Comparison of ENCODE assay signal across 13 cellular contexts in genomic region chr2:232473467-232473890, GRCh38. TPM values are rescaled to one million over a fixed set of nuclear protein-coding genes. Genes with fewer than 3 reads are reported as not detected.
DNase-seq lines count a peak whose midpoint lies in the region; ATAC-seq, FAIRE-seq and TF ChIP-seq lines count a peak whose summit lies in the region.
"Had no signal": no experiment of that assay in that cellular context is flagged by ENCODE, and none has a peak within 500 bp of the region (broad histone marks: within the 10 kb centered on the region; RNA-seq: fewer than 3 reads in every experiment).

No MANE protein-coding gene starts in this region.

- no peaks in the 10 kb centered on the region; the same call in 1 of the 2 replicates for H4K20me1 ChIP-seq in HepG2 (ENCODE audit: insufficient read depth, low read length)

- intact Hi-C loops in HepG2 (cut with micrococcal nuclease; ENCODE audit: unreplicated experiment) (no loop called here), right lobe of liver (cut with DNase I) (no loop called here)

- 37% methylated on average over 6 of the region's 6 CpGs for WGBS in HepG2 (ENCODE audit: low lambda C conversion rate)
- 42% methylated on average over 4 of the region's 6 CpGs for WGBS in right lobe of liver (ENCODE audit: insufficient coverage, low coverage, low lambda C conversion rate, missing lambda C conversion rate)

- no peak for FAIRE-seq in HepG2 (lab: Jason Lieb, UNC)
- FAIRE-seq: endothelial cell of umbilical vein, islet of Langerhans, pancreas had no signal

- H3K27ac ChIP-seq in HepG2 (ENCODE audit: extremely low read length, insufficient read depth, low read length) (no peak overlapping the region), right lobe of liver (no peak overlapping the region)
- H3K27ac ChIP-seq: pancreas, PC-9 had no signal

- no peak for ATAC-seq in HepG2
- ATAC-seq in right lobe of liver, result no peak
- ATAC-seq in HG02852 (IDR thresholded peaks at IDR 0.05; ENCODE audit: unreplicated experiment), result no peak
- ATAC-seq in GM18907 (IDR thresholded peaks at IDR 0.05; ENCODE audit: unreplicated experiment), result no peak
- ATAC-seq in GM19463 (IDR thresholded peaks at IDR 0.05; ENCODE audit: unreplicated experiment), result no peak
- no peak for ATAC-seq in HG03139 (IDR thresholded peaks at IDR 0.05; ENCODE audit: unreplicated experiment)
- ATAC-seq: pancreas had no signal

- TF ChIP-seq RAD21 in HepG2 (CRISPR knock-in tag; IDR thresholded peaks at IDR 0.05), result no peak

- TF ChIP-seq POLR2A in HepG2 (IDR thresholded peaks at IDR 0.05; ENCODE audit: insufficient read depth in 1 of 2, low read depth in 2 of 2, low read length in 2 of 2), result no peak
- no peak for TF ChIP-seq POLR2A in right lobe of liver (IDR thresholded peaks at IDR 0.05)

- no peaks in the 10 kb centered on the region for H3K79me2 ChIP-seq in HepG2 (ENCODE audit: insufficient read depth, low read length)

- TF ChIP-seq EP300 in HepG2 (IDR thresholded peaks at IDR 0.05; ENCODE audit: low read depth in 2 of 2, low read length in 2 of 2) (no peak), HepG2 (CRISPR knock-in tag; IDR thresholded peaks at IDR 0.05; ENCODE audit: borderline replicate concordance) (no peak)

- H3K4me3 ChIP-seq in HepG2 (replicated peaks in 1 of 3; ENCODE audit: insufficient read depth in 1 of 3, low read depth in 2 of 3, low read length in 3 of 3), result no peak overlapping the region
- H3K4me3 ChIP-seq in right lobe of liver, result no peak overlapping the region
- H3K4me3 ChIP-seq: pancreas, PC-9 had no signal

- no peak overlapping the region for H2AFZ ChIP-seq in HepG2 (ENCODE audit: low read length)
- H2AFZ ChIP-seq: PC-9 had no signal

- in situ Hi-C loops in HepG2 (cut with HindIII; ENCODE audit: extremely low pct_ligation_motif_present, low pct_unique_long_range_greater_than_20kb), result no loop called here

- peaks cover 8 to 54% of the 10 kb centered on the region in 2 experiments for H3K27me3 ChIP-seq in HepG2 (ENCODE audit: control insufficient read depth in 1 of 2, insufficient read depth in 2 of 2, low read length in 2 of 2)
- no peaks in the 10 kb centered on the region for H3K27me3 ChIP-seq in right lobe of liver
- H3K27me3 ChIP-seq: pancreas had no signal

- no peak for DNase-seq in HepG2 (ENCODE audit: low spot score)
- DNase-seq in right lobe of liver, result no peak
- peak; percentile 9 for DNase-seq in NCI-H748 treated with DMSO at 0.1 percent for 48 hours (lab: John Stamatoyannopoulos, UW)
- peak; percentile 0 for DNase-seq in fibroblast of peridontal ligament (ENCODE audit: extremely low read depth)
- DNase-seq: activated B cell treated with CpG ODN at 0.5 μM for 24 hours, pancreas, PC-9 had no signal

- TF ChIP-seq CTCF in HepG2 (CRISPR knock-in tag; IDR thresholded peaks at IDR 0.05) (no peak), right lobe of liver (IDR thresholded peaks at IDR 0.05) (no peak)

- no peaks in the 10 kb centered on the region for H3K36me3 ChIP-seq in HepG2 (replicated peaks in 1 of 2; ENCODE audit: control insufficient read depth in 1 of 2, insufficient read depth in 2 of 2, low read length in 2 of 2)
- H3K36me3 ChIP-seq in right lobe of liver, result no peaks in the 10 kb centered on the region
- H3K36me3 ChIP-seq: pancreas had no signal

- H3K9ac ChIP-seq in HepG2 (ENCODE audit: insufficient read depth, low read depth, low read length), result no peak overlapping the region

- POLR2A ChIA-PET in HepG2 (lab: Yijun Ruan, JAX), result no interaction called here

- no peaks in the 10 kb centered on the region for H3K4me1 ChIP-seq in HepG2 (ENCODE audit: insufficient read depth, low read length)
- no peaks in the 10 kb centered on the region for H3K4me1 ChIP-seq in right lobe of liver
- H3K4me1 ChIP-seq: pancreas had no signal

- H3K9me3 ChIP-seq in HepG2 (ENCODE audit: low read length) (no peaks in the 10 kb centered on the region), right lobe of liver (no peaks in the 10 kb centered on the region)
- H3K9me3 ChIP-seq: pancreas had no signal

- BruUV-seq in HepG2 (replicated peaks; lab: Mats Ljungman, UMichigan), result no TSS peak

- H3K4me2 ChIP-seq in HepG2 (ENCODE audit: low read depth, low read length), result no peak overlapping the region
- H3K4me2 ChIP-seq: PC-9 had no signal

- CTCF ChIA-PET in HepG2 (lab: Yijun Ruan, JAX; ENCODE audit: low intra/inter-chr PET ratio, low total read pairs), result no interaction called here

RNA-seq across cellular contexts. Expression of gene ECEL1, which starts 14.2 kb away (rescaled TPM):
- not detected in 2 replicates for total RNA-seq in HepG2 (2016; rRNA removed; fragmentation: Illumina TruSeq; extraction: Trizol)
- total RNA-seq in HepG2 (2016; cell fraction: cytosol; rRNA removed; fragmentation: Illumina TruSeq; extraction: Trizol; ENCODE audit: low read depth), result not detected in 2 replicates
- total RNA-seq in HepG2 (2016; cell fraction: insoluble cytoplasmic fraction; rRNA removed; fragmentation: Illumina TruSeq; extraction: Trizol), result not detected in 2 replicates
- not detected in 2 replicates for total RNA-seq in HepG2 (2016; cell fraction: membrane; rRNA removed; fragmentation: Illumina TruSeq; extraction: Trizol)
- total RNA-seq in HepG2 (2016; cell fraction: nucleus; rRNA removed; fragmentation: Illumina TruSeq; extraction: Trizol), result not detected in 2 replicates
- polyA plus RNA-seq in HepG2 (2011; rRNA removed), result not detected in 2 replicates
- 0.06 TPM in 1 of 2 replicates, not detected in the other for polyA plus RNA-seq in HepG2 (2011; cell fraction: cytosol; rRNA removed)
- 0.05 TPM in 1 of 2 replicates, not detected in the other for polyA plus RNA-seq in HepG2 (2011; cell fraction: nucleus; rRNA removed)
- not detected in 2 replicates for polyA plus RNA-seq in HepG2 (2012)
- not detected in 2 replicates for polyA plus RNA-seq in HepG2 (2016; cell fraction: cytosol; fragmentation: Illumina TruSeq; extraction: Trizol; ENCODE audit: low read depth)
- polyA plus RNA-seq in HepG2 (2016; cell fraction: insoluble cytoplasmic fraction; fragmentation: Illumina TruSeq; extraction: Trizol; ENCODE audit: low read depth), result not detected in 2 replicates
- polyA plus RNA-seq in HepG2 (2016; cell fraction: membrane; fragmentation: Illumina TruSeq; extraction: Trizol; ENCODE audit: low read depth), result not detected in 2 replicates
- polyA plus RNA-seq in HepG2 (2016; cell fraction: nucleus; fragmentation: Illumina TruSeq; extraction: Trizol; ENCODE audit: insufficient read depth, low read depth), result not detected in 2 replicates
- not detected in 2 replicates for polyA minus RNA-seq in HepG2 (2011; rRNA and poly(A)+ RNA removed; ENCODE audit: low replicate concordance)
- not detected in 2 replicates for polyA minus RNA-seq in HepG2 (2011; cell fraction: cytosol; rRNA and poly(A)+ RNA removed)
- not detected in 2 replicates for polyA minus RNA-seq in HepG2 (2011; cell fraction: nucleus; rRNA and poly(A)+ RNA removed)
- 1 to 10 TPM in 1 of 6 experiments, under 1 TPM in 3, not detected in 2; 0.22 to 1.3 (median 0.83) TPM for total RNA-seq in right lobe of liver
- total RNA-seq: activated B cell treated with CpG ODN at 0.5 μM for 24 hours, endothelial cell of umbilical vein, PC-9 had no signal
- polyA plus RNA-seq: endothelial cell of umbilical vein had no signal

RNA-seq across cellular contexts. Expression of gene ALPI, which starts 17.5 kb away (rescaled TPM):
- total RNA-seq in HepG2 (2016; rRNA removed; fragmentation: Illumina TruSeq; extraction: Trizol) (not detected in 2 replicates), right lobe of liver (under 1 TPM in 2 of 6 experiments, not detected in 4; 0.19 to 0.25 TPM)
- total RNA-seq in HepG2 (2016; cell fraction: cytosol; rRNA removed; fragmentation: Illumina TruSeq; extraction: Trizol; ENCODE audit: low read depth), result not detected in 2 replicates
- total RNA-seq in HepG2 (2016; cell fraction: insoluble cytoplasmic fraction; rRNA removed; fragmentation: Illumina TruSeq; extraction: Trizol), result not detected in 2 replicates
- total RNA-seq in HepG2 (2016; cell fraction: membrane; rRNA removed; fragmentation: Illumina TruSeq; extraction: Trizol), result not detected in 2 replicates
- total RNA-seq in HepG2 (2016; cell fraction: nucleus; rRNA removed; fragmentation: Illumina TruSeq; extraction: Trizol), result not detected in 2 replicates
- polyA plus RNA-seq in HepG2 (2011; rRNA removed), result 0.03 TPM in 1 of 2 replicates, not detected in the other
- polyA plus RNA-seq in HepG2 (2011; cell fraction: cytosol; rRNA removed), result 0.03 and 0.05 TPM in 2 replicates
- 0.07 TPM in 1 of 2 replicates, not detected in the other for polyA plus RNA-seq in HepG2 (2011; cell fraction: nucleus; rRNA removed)
- polyA plus RNA-seq in HepG2 (2012), result not detected in 2 replicates
- not detected in 2 replicates for polyA plus RNA-seq in HepG2 (2016; cell fraction: cytosol; fragmentation: Illumina TruSeq; extraction: Trizol; ENCODE audit: low read depth)
- not detected in 2 replicates for polyA plus RNA-seq in HepG2 (2016; cell fraction: insoluble cytoplasmic fraction; fragmentation: Illumina TruSeq; extraction: Trizol; ENCODE audit: low read depth)
- not detected in 2 replicates for polyA plus RNA-seq in HepG2 (2016; cell fraction: membrane; fragmentation: Illumina TruSeq; extraction: Trizol; ENCODE audit: low read depth)
- not detected in 2 replicates for polyA plus RNA-seq in HepG2 (2016; cell fraction: nucleus; fragmentation: Illumina TruSeq; extraction: Trizol; ENCODE audit: insufficient read depth, low read depth)
- polyA minus RNA-seq in HepG2 (2011; rRNA and poly(A)+ RNA removed; ENCODE audit: low replicate concordance), result 0.42 TPM in 1 of 2 replicates, not detected in the other
- not detected in 2 replicates for polyA minus RNA-seq in HepG2 (2011; cell fraction: cytosol; rRNA and poly(A)+ RNA removed)
- not detected in 2 replicates for polyA minus RNA-seq in HepG2 (2011; cell fraction: nucleus; rRNA and poly(A)+ RNA removed)
- total RNA-seq: activated B cell treated with CpG ODN at 0.5 μM for 24 hours, endothelial cell of umbilical vein, pancreas, PC-9 had no signal
- polyA plus RNA-seq: endothelial cell of umbilical vein, pancreas had no signal

RNA-seq across cellular contexts. Expression of gene PRSS56, which starts 46.7 kb away (rescaled TPM):
- not detected in 2 replicates for total RNA-seq in HepG2 (2016; rRNA removed; fragmentation: Illumina TruSeq; extraction: Trizol)
- total RNA-seq in HepG2 (2016; cell fraction: cytosol; rRNA removed; fragmentation: Illumina TruSeq; extraction: Trizol; ENCODE audit: low read depth), result not detected in 2 replicates
- 0.09 TPM in 1 of 2 replicates, not detected in the other for total RNA-seq in HepG2 (2016; cell fraction: insoluble cytoplasmic fraction; rRNA removed; fragmentation: Illumina TruSeq; extraction: Trizol)
- total RNA-seq in HepG2 (2016; cell fraction: membrane; rRNA removed; fragmentation: Illumina TruSeq; extraction: Trizol), result not detected in 2 replicates
- not detected in 2 replicates for total RNA-seq in HepG2 (2016; cell fraction: nucleus; rRNA removed; fragmentation: Illumina TruSeq; extraction: Trizol)
- not detected in 2 replicates for polyA plus RNA-seq in HepG2 (2011; rRNA removed)
- not detected in 2 replicates for polyA plus RNA-seq in HepG2 (2011; cell fraction: cytosol; rRNA removed)
- polyA plus RNA-seq in HepG2 (2011; cell fraction: nucleus; rRNA removed), result not detected in 2 replicates
- not detected in 2 replicates for polyA plus RNA-seq in HepG2 (2012)
- not detected in 2 replicates for polyA plus RNA-seq in HepG2 (2016; cell fraction: cytosol; fragmentation: Illumina TruSeq; extraction: Trizol; ENCODE audit: low read depth)
- not detected in 2 replicates for polyA plus RNA-seq in HepG2 (2016; cell fraction: insoluble cytoplasmic fraction; fragmentation: Illumina TruSeq; extraction: Trizol; ENCODE audit: low read depth)
- not detected in 2 replicates for polyA plus RNA-seq in HepG2 (2016; cell fraction: membrane; fragmentation: Illumina TruSeq; extraction: Trizol; ENCODE audit: low read depth)
- polyA plus RNA-seq in HepG2 (2016; cell fraction: nucleus; fragmentation: Illumina TruSeq; extraction: Trizol; ENCODE audit: insufficient read depth, low read depth), result not detected in 2 replicates
- polyA minus RNA-seq in HepG2 (2011; rRNA and poly(A)+ RNA removed; ENCODE audit: low replicate concordance), result not detected in 2 replicates
- polyA minus RNA-seq in HepG2 (2011; cell fraction: cytosol; rRNA and poly(A)+ RNA removed), result not detected in 2 replicates
- not detected in 2 replicates for polyA minus RNA-seq in HepG2 (2011; cell fraction: nucleus; rRNA and poly(A)+ RNA removed)
- total RNA-seq in right lobe of liver, result under 1 TPM in 1 of 6 experiments, not detected in 5; 0.19 TPM
- total RNA-seq: activated B cell treated with CpG ODN at 0.5 μM for 24 hours, endothelial cell of umbilical vein, pancreas, PC-9 had no signal
- polyA plus RNA-seq: endothelial cell of umbilical vein had no signal

RNA-seq across cellular contexts. Expression of gene CHRND, which starts 52.5 kb away (rescaled TPM):
- total RNA-seq in HepG2 (2016; rRNA removed; fragmentation: Illumina TruSeq; extraction: Trizol) (0.10 TPM in 1 of 2 replicates, not detected in the other), right lobe of liver (not detected)
- not detected in 2 replicates for total RNA-seq in HepG2 (2016; cell fraction: cytosol; rRNA removed; fragmentation: Illumina TruSeq; extraction: Trizol; ENCODE audit: low read depth)
- total RNA-seq in HepG2 (2016; cell fraction: insoluble cytoplasmic fraction; rRNA removed; fragmentation: Illumina TruSeq; extraction: Trizol), result not detected in 2 replicates
- 0.07 and 0.25 TPM in 2 replicates for total RNA-seq in HepG2 (2016; cell fraction: membrane; rRNA removed; fragmentation: Illumina TruSeq; extraction: Trizol)
- total RNA-seq in HepG2 (2016; cell fraction: nucleus; rRNA removed; fragmentation: Illumina TruSeq; extraction: Trizol), result not detected in 2 replicates
- 0.13 and 0.18 TPM in 2 replicates for polyA plus RNA-seq in HepG2 (2011; rRNA removed)
- 0.08 and 0.14 TPM in 2 replicates for polyA plus RNA-seq in HepG2 (2011; cell fraction: cytosol; rRNA removed)
- 0.12 and 0.24 TPM in 2 replicates for polyA plus RNA-seq in HepG2 (2011; cell fraction: nucleus; rRNA removed)
- polyA plus RNA-seq in HepG2 (2012), result 0.13 and 0.32 TPM in 2 replicates
- polyA plus RNA-seq in HepG2 (2016; cell fraction: cytosol; fragmentation: Illumina TruSeq; extraction: Trizol; ENCODE audit: low read depth), result 0.10 and 0.12 TPM in 2 replicates
- polyA plus RNA-seq in HepG2 (2016; cell fraction: insoluble cytoplasmic fraction; fragmentation: Illumina TruSeq; extraction: Trizol; ENCODE audit: low read depth), result not detected in 2 replicates
- polyA plus RNA-seq in HepG2 (2016; cell fraction: membrane; fragmentation: Illumina TruSeq; extraction: Trizol; ENCODE audit: low read depth), result 0.11 and 0.52 TPM in 2 replicates
- polyA plus RNA-seq in HepG2 (2016; cell fraction: nucleus; fragmentation: Illumina TruSeq; extraction: Trizol; ENCODE audit: insufficient read depth, low read depth), result 0.26 TPM in 1 of 2 replicates, not detected in the other
- 0.28 TPM in 1 of 2 replicates, not detected in the other for polyA minus RNA-seq in HepG2 (2011; rRNA and poly(A)+ RNA removed; ENCODE audit: low replicate concordance)
- not detected in 2 replicates for polyA minus RNA-seq in HepG2 (2011; cell fraction: cytosol; rRNA and poly(A)+ RNA removed)
- not detected in 2 replicates for polyA minus RNA-seq in HepG2 (2011; cell fraction: nucleus; rRNA and poly(A)+ RNA removed)
- total RNA-seq: activated B cell treated with CpG ODN at 0.5 μM for 24 hours, endothelial cell of umbilical vein, PC-9 had no signal
- polyA plus RNA-seq: endothelial cell of umbilical vein had no signal

Comparison
In these comparisons a context has a peak if more than half of its experiments do, and no peak if none do; other contexts are left out.
1. DNase-seq: peak in NCI-H748 treated with DMSO at 0.1 percent for 48 hours (single experiment) and fibroblast of peridontal ligament (single experiment); none in HepG2 (single experiment) and right lobe of liver (0 of 3).